In the genomic region with DNA sequence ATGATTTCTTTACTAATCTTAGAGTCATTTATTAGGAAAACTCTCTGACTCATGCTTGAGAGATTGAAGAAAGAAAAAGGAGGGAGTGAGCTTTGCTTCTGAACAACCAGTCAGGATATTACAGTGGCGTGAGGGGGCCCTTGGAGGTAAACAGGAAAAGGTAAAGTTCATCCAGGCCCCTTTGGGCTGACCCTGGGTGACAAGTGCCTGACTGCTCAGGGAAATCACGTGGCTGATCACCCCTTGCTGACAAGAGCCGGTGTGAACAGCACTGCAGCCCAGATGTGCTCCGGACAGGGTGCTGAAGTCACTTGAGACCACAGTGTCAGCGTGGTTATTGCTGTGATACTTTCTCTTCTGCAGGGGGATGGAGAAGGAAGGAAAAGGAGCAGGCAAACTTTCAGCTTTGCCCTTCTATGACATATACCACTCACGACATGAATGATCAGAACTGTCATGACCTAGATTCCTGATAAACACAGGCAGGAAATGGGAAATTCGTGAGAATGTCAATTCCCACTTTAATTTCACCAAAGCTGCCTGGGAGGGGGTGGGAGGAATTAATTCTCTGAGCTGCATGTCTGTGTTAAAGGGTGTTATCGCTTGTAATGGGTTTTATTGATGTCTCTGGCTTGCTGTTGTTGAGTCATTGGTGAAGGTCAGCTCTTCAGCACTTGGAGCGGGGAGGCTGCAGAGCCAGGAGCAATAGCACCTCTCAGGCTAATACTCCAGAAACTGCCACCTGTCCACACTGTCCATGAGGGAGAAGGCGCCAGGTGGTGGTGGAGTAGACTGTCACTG, we compare ENCODE assay signal across 10 cellular contexts.
DNase-seq lines count a peak whose midpoint lies in the region; ATAC-seq and TF ChIP-seq lines count a peak whose summit lies in the region.
"Had no signal": no experiment of that assay in that cellular context is flagged by ENCODE, and none has a peak within 500 bp of the region (broad histone marks: within the 10 kb centered on the region; RNA-seq: fewer than 3 reads in every experiment).

No MANE protein-coding gene starts in this region.

- H3K4me3 ChIP-seq in BE2C (ENCODE audit: low read depth, low read length) (peak overlapping the region; percentile 15; the same call in 1 of the 2 replicates), prostate gland (no peak overlapping the region)

- WGBS in prostate gland = 69% methylated on average over 10 of the region's 10 CpGs

- peak; percentile 34 for DNase-seq in BE2C
- peak; percentile 20 for DNase-seq in HuH-7 (ENCODE audit: low spot score)
- no peak for DNase-seq in activated naive CD8-positive, alpha-beta T cell treated with anti-CD3 and anti-CD28 coated beads, Interleukin-2, amount 10 ng/mL, durations not matched to agents 7 days and 5 days
- DNase-seq in osteocyte (ENCODE audit: extremely low spot score, unreplicated experiment) = peak; percentile 15
- no peak for DNase-seq in prostate gland (ENCODE audit: low spot score)
- no peak for DNase-seq in NCI-H774 (lab: John Stamatoyannopoulos, UW)
- no peak for DNase-seq in DMS79 (lab: John Stamatoyannopoulos, UW)
- DNase-seq: NCI-H1048 had no signal

- no peaks in the 10 kb centered on the region for H3K9me3 Mint-ChIP-seq in activated naive CD8-positive, alpha-beta T cell treated with anti-CD3 and anti-CD28 coated beads, Interleukin-2, amount 10 ng/mL, durations not matched to agents 7 days and 5 days
- no peaks in the 10 kb centered on the region for H3K9me3 Mint-ChIP-seq in osteocyte (ENCODE audit: unreplicated experiment)

- H3K36me3 ChIP-seq in BE2C = no peaks in the 10 kb centered on the region
- no peaks in the 10 kb centered on the region for H3K36me3 ChIP-seq in prostate gland

- ATAC-seq in activated naive CD8-positive, alpha-beta T cell treated with anti-CD3 and anti-CD28 coated beads, Interleukin-2, amount 10 ng/mL, durations not matched to agents 7 days and 5 days (ENCODE audit: low read depth) = peak; percentile 47
- no peak for ATAC-seq in GM21529 (IDR thresholded peaks at IDR 0.05; ENCODE audit: unreplicated experiment)

- no peak overlapping the region for H3K27ac ChIP-seq in prostate gland
- H3K27ac ChIP-seq: VCaP had no signal

- peaks cover 13% of the 10 kb centered on the region for H3K4me1 Mint-ChIP-seq in activated naive CD8-positive, alpha-beta T cell treated with anti-CD3 and anti-CD28 coated beads, Interleukin-2, amount 10 ng/mL, durations not matched to agents 7 days and 5 days
- no peaks in the 10 kb centered on the region for H3K4me1 Mint-ChIP-seq in osteocyte (ENCODE audit: unreplicated experiment)

- H3K9me3 ChIP-seq in BE2C (no peaks in the 10 kb centered on the region), prostate gland (no peaks in the 10 kb centered on the region)

- POLR2A ChIA-PET in activated naive CD8-positive, alpha-beta T cell treated with anti-CD3 and anti-CD28 coated beads, Interleukin-2, amount 10 ng/mL, durations not matched to agents 7 days and 5 days (lab: Charles Lee) = interaction anchor here (0.6 kb wide), 1 partner anchor 21 kb away, joined by 3 read pairs; no protein-coding TSS in a partner anchor

- peaks cover 73% of the 10 kb centered on the region for H3K36me3 Mint-ChIP-seq in activated naive CD8-positive, alpha-beta T cell treated with anti-CD3 and anti-CD28 coated beads, Interleukin-2, amount 10 ng/mL, durations not matched to agents 7 days and 5 days
- H3K36me3 Mint-ChIP-seq in osteocyte (ENCODE audit: unreplicated experiment) = no peaks in the 10 kb centered on the region

- H3K4me1 ChIP-seq in BE2C = peaks cover 7% of the 10 kb centered on the region; the same call in 1 of the 2 replicates
- H3K4me1 ChIP-seq in prostate gland (replicated peaks) = no peaks in the 10 kb centered on the region

- H3K27me3 Mint-ChIP-seq in activated naive CD8-positive, alpha-beta T cell treated with anti-CD3 and anti-CD28 coated beads, Interleukin-2, amount 10 ng/mL, durations not matched to agents 7 days and 5 days = no peaks in the 10 kb centered on the region
- peaks cover 6% of the 10 kb centered on the region for H3K27me3 Mint-ChIP-seq in osteocyte (ENCODE audit: unreplicated experiment)

- H3K27ac Mint-ChIP-seq in activated naive CD8-positive, alpha-beta T cell treated with anti-CD3 and anti-CD28 coated beads, Interleukin-2, amount 10 ng/mL, durations not matched to agents 7 days and 5 days = no peak overlapping the region
- H3K27ac Mint-ChIP-seq in osteocyte (ENCODE audit: unreplicated experiment) = no peak overlapping the region

- no peak for TF ChIP-seq CTCF in BE2C (IDR thresholded peaks at IDR 0.05; ENCODE audit: low read depth, low read length)
- no peak for TF ChIP-seq CTCF in osteocyte (IDR thresholded peaks at IDR 0.05)
- TF ChIP-seq CTCF in prostate gland (IDR thresholded peaks at IDR 0.05) = no peak

- intact Hi-C loops in prostate gland (cut with DNase I) = no loop called here

- H3K4me3 Mint-ChIP-seq in activated naive CD8-positive, alpha-beta T cell treated with anti-CD3 and anti-CD28 coated beads, Interleukin-2, amount 10 ng/mL, durations not matched to agents 7 days and 5 days = no peak overlapping the region
- H3K4me3 Mint-ChIP-seq in osteocyte (ENCODE audit: unreplicated experiment) = no peak overlapping the region

- TF ChIP-seq POLR2A in prostate gland (IDR thresholded peaks at IDR 0.05) = no peak

- H3K27me3 ChIP-seq in BE2C (no peaks in the 10 kb centered on the region), prostate gland (replicated peaks; ENCODE audit: insufficient read depth) (no peaks in the 10 kb centered on the region)

Comparison
In these comparisons a context has a peak if more than half of its experiments do, and no peak if none do; other contexts are left out.
1. DNase-seq: peak in BE2C (single experiment), HuH-7 (single experiment) and osteocyte (single experiment); none in activated naive CD8-positive, alpha-beta T cell treated with anti-CD3 and anti-CD28 coated beads, Interleukin-2, amount 10 ng/mL, durations not matched to agents 7 days and 5 days (single experiment), prostate gland (single experiment), NCI-H774 (single experiment) and DMS79 (single experiment).